In the genomic region with DNA sequence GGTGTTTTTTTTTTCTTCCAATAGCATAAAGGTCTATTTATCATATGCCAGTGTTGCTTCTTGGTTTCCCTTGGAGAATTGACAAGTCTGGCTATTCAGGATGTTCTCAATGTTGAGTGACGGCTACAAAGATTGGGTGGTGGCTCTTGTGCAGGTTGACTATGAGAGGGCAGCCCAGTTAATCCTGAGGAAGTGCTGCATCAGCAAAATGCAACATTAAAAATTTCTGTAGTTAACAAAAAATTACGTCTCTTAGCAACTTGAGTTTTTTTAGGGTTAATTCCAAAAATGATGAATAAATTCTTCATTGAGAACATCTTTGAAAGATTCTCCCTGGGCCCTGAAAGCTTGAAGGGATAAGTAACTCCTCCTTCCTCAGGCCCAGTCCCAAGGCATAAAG, we compare ENCODE assay signal across 3 cellular contexts.
A peak's percentile ranks its signal among the peaks of the same experiment; 100 is the strongest.
TF ChIP-seq lines count a peak whose summit lies in the region.

No MANE protein-coding gene starts in this region.

TF ChIP-seq in A549, 52 proteins besides CTCF, POLR2A, EP300 and RAD21:
- peak; percentile 90 for TF ChIP-seq MAFK (IDR thresholded peaks at IDR 0.05; ENCODE audit: partially characterized antibody)
- TF ChIP-seq RNF2 (IDR thresholded peaks at IDR 0.05; ENCODE audit: borderline replicate concordance, low read depth) = no peak
- no peak for TF ChIP-seq CEBPB (IDR thresholded peaks at IDR 0.05)
- no peak for TF ChIP-seq MAZ (IDR thresholded peaks at IDR 0.05; ENCODE audit: borderline replicate concordance, low read depth, low read length)

TF ChIP-seq in IMR-90, 13 proteins besides CTCF, POLR2A, EP300 and RAD21:
- no peak for TF ChIP-seq FOS (IDR thresholded peaks at IDR 0.05; ENCODE audit: low read depth, low read length)
- no peak for TF ChIP-seq CEBPB (IDR thresholded peaks at IDR 0.05; ENCODE audit: low read depth, low read length)
- TF ChIP-seq MAFK (IDR thresholded peaks at IDR 0.05; ENCODE audit: low read depth, low read length) = peak; percentile 93
- TF ChIP-seq, protein P1, sequence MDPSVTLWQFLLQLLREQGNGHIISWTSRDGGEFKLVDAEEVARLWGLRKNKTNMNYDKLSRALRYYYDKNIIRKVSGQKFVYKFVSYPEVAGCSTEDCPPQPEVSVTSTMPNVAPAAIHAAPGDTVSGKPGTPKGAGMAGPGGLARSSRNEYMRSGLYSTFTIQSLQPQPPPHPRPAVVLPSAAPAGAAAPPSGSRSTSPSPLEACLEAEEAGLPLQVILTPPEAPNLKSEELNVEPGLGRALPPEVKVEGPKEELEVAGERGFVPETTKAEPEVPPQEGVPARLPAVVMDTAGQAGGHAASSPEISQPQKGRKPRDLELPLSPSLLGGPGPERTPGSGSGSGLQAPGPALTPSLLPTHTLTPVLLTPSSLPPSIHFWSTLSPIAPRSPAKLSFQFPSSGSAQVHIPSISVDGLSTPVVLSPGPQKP (IDR thresholded peaks at IDR 0.05; ENCODE audit: borderline replicate concordance, low read depth, low read length) = no peak

TF ChIP-seq in H1, 55 proteins besides CTCF, POLR2A, EP300 and RAD21:
- TF ChIP-seq CEBPB (IDR thresholded peaks at IDR 0.05; ENCODE audit: low read depth, low read length) (no peak), MAFK (IDR thresholded peaks at IDR 0.05; ENCODE audit: low read depth, low read length) (peak; percentile 70; the same call in 1 of the 2 replicates), USF2 (IDR thresholded peaks at IDR 0.05; ENCODE audit: low read length) (no peak), KDM4A (IDR thresholded peaks at IDR 0.05; ENCODE audit: low read depth, low read length, severe bottlenecking) (no peak)
- TF ChIP-seq, protein P2, sequence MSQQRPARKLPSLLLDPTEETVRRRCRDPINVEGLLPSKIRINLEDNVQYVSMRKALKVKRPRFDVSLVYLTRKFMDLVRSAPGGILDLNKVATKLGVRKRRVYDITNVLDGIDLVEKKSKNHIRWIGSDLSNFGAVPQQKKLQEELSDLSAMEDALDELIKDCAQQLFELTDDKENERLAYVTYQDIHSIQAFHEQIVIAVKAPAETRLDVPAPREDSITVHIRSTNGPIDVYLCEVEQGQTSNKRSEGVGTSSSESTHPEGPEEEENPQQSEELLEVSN (IDR thresholded peaks at IDR 0.05) = no peak
